In genomic region chrX:41472231-41472815, GRCh38 we compare ENCODE assay signal across 22 cellular contexts. TPM values are rescaled to one million over a fixed set of nuclear protein-coding genes. Genes with fewer than 3 reads are reported as not detected.
"Had no signal": no experiment of that assay in that cellular context is flagged by ENCODE, and none has a peak within 500 bp of the region (broad histone marks: within the 10 kb centered on the region; RNA-seq: fewer than 3 reads in every experiment).

No MANE protein-coding gene starts in this region.

- H3K4me3 ChIP-seq: breast epithelium, heart right ventricle, left lung, tibial artery had no signal

- H3K27ac ChIP-seq: breast epithelium, heart right ventricle, left lung, tibial artery had no signal

- H3K27me3 ChIP-seq: left lung, tibial artery had no signal

- H3K27me3 Mint-ChIP-seq: activated naive CD8-positive, alpha-beta T cell treated with anti-CD3 and anti-CD28 coated beads, Interleukin-2, amount 10 ng/mL, durations not matched to agents 7 days and 5 days had no signal

- H3K27ac Mint-ChIP-seq: activated CD8-positive, alpha-beta T cell treated with anti-CD3 and anti-CD28 coated beads, Interleukin-2, amount 10 ng/mL, durations not matched to agents 7 days and 5 days; activated naive CD8-positive, alpha-beta T cell treated with anti-CD3 and anti-CD28 coated beads, Interleukin-2, amount 10 ng/mL, durations not matched to agents 7 days and 5 days; activated T-helper 1 cell treated with anti-CD3 and anti-CD28 coated beads, Interleukin-12 subunit alpha, Interleukin-12 subunit beta, Interleukin-2, Interleukin-4 antibody, amounts not matched to agents 30 ng/mL and 10 ng/mL and 1 ng/mL, durations not matched to agents 14 hours and 24 hours and 36 hours; natural killer cell treated with Interleukin-12 subunit alpha and Interleukin-12 subunit beta and Interleukin-15 and Interleukin-18, amount 100 ng/mL, for 72 hours had no signal

- H3K9me3 Mint-ChIP-seq: activated naive CD8-positive, alpha-beta T cell treated with anti-CD3 and anti-CD28 coated beads, Interleukin-2, amount 10 ng/mL, durations not matched to agents 7 days and 5 days; activated T-helper 1 cell treated with anti-CD3 and anti-CD28 coated beads, Interleukin-12 subunit alpha, Interleukin-12 subunit beta, Interleukin-2, Interleukin-4 antibody, amounts not matched to agents 30 ng/mL and 10 ng/mL and 1 ng/mL, durations not matched to agents 14 hours and 24 hours and 36 hours; natural killer cell treated with Interleukin-12 subunit alpha and Interleukin-12 subunit beta and Interleukin-15 and Interleukin-18, amount 100 ng/mL, for 72 hours; WTC11 had no signal

- H3K4me1 Mint-ChIP-seq: activated naive CD8-positive, alpha-beta T cell treated with anti-CD3 and anti-CD28 coated beads, Interleukin-2, amount 10 ng/mL, durations not matched to agents 7 days and 5 days had no signal

- H3K36me3 ChIP-seq: breast epithelium, heart right ventricle, left lung, tibial artery had no signal

- DNase-seq: activated CD4-positive, alpha-beta T cell treated with anti-CD3 and anti-CD28 coated beads for 48 hours; activated CD8-positive, alpha-beta memory T cell treated with anti-CD3 and anti-CD28 coated beads, Interleukin-2, amount 50 U/mL, for 4 hours; activated CD8-positive, alpha-beta T cell treated with anti-CD3 and anti-CD28 coated beads, Interleukin-2, amount 10 ng/mL, durations not matched to agents 7 days and 5 days; activated naive CD8-positive, alpha-beta T cell treated with anti-CD3 and anti-CD28 coated beads, Interleukin-2, amount 10 ng/mL, durations not matched to agents 7 days and 5 days; heart right ventricle; left lung; mammary epithelial cell; nucleus accumbens; right cardiac atrium; stimulated activated CD4-positive, alpha-beta T cell treated with anti-CD3 and anti-CD28 coated beads, Interleukin-4, amount 100 ng/mL, for 24 hours; stimulated activated naive CD4-positive, alpha-beta T cell; tibial artery had no signal

- H3K9me3 ChIP-seq: breast epithelium, heart right ventricle, left lung, tibial artery had no signal

- H3K4me3 Mint-ChIP-seq: activated CD8-positive, alpha-beta T cell treated with anti-CD3 and anti-CD28 coated beads, Interleukin-2, amount 10 ng/mL, durations not matched to agents 7 days and 5 days; activated naive CD8-positive, alpha-beta T cell treated with anti-CD3 and anti-CD28 coated beads, Interleukin-2, amount 10 ng/mL, durations not matched to agents 7 days and 5 days; activated T-helper 1 cell treated with anti-CD3 and anti-CD28 coated beads, Interleukin-12 subunit alpha, Interleukin-12 subunit beta, Interleukin-2, Interleukin-4 antibody, amounts not matched to agents 30 ng/mL and 10 ng/mL and 1 ng/mL, durations not matched to agents 14 hours and 24 hours and 36 hours; natural killer cell treated with Interleukin-12 subunit alpha and Interleukin-12 subunit beta and Interleukin-15 and Interleukin-18, amount 100 ng/mL, for 72 hours; WTC11 had no signal

- H3K36me3 Mint-ChIP-seq: activated naive CD8-positive, alpha-beta T cell treated with anti-CD3 and anti-CD28 coated beads, Interleukin-2, amount 10 ng/mL, durations not matched to agents 7 days and 5 days; natural killer cell treated with Interleukin-12 subunit alpha and Interleukin-12 subunit beta and Interleukin-15 and Interleukin-18, amount 100 ng/mL, for 72 hours; WTC11 had no signal

- ATAC-seq: activated CD8-positive, alpha-beta T cell treated with anti-CD3 and anti-CD28 coated beads, Interleukin-2, amount 10 ng/mL, durations not matched to agents 7 days and 5 days; heart right ventricle; left lung; natural killer cell treated with Interleukin-12 subunit alpha and Interleukin-12 subunit beta and Interleukin-15 and Interleukin-18, amount 100 ng/mL, for 72 hours; right cardiac atrium; WTC11 had no signal

- H3K4me1 ChIP-seq: breast epithelium, left lung had no signal

RNA-seq across cellular contexts. Expression of gene NYX, which starts 25.2 kb away (rescaled TPM):
- total RNA-seq: activated CD8-positive, alpha-beta T cell treated with anti-CD3 and anti-CD28 coated beads, Interleukin-2, amount 10 ng/mL, durations not matched to agents 7 days and 5 days; activated naive CD8-positive, alpha-beta T cell treated with anti-CD3 and anti-CD28 coated beads, Interleukin-2, amount 10 ng/mL, durations not matched to agents 7 days and 5 days; activated T-helper 1 cell treated with anti-CD3 and anti-CD28 coated beads, Interleukin-12 subunit alpha, Interleukin-12 subunit beta, Interleukin-2, Interleukin-4 antibody, amounts not matched to agents 30 ng/mL and 10 ng/mL and 1 ng/mL, durations not matched to agents 14 hours and 24 hours and 36 hours; breast epithelium; cerebellum; dermis blood vessel endothelial cell; frontal cortex; heart right ventricle; left lung; mammary epithelial cell; natural killer cell treated with Interleukin-12 subunit alpha and Interleukin-12 subunit beta and Interleukin-15 and Interleukin-18, amount 100 ng/mL, for 72 hours; posterior vena cava; right cardiac atrium; subcutaneous adipose tissue; T-helper 2 cell treated with Interferon-gamma antibody and Interleukin-4, amounts not matched to agents 100 ng/mL and 5 ng/mL, for 36 hours had no signal
- polyA plus RNA-seq: heart right ventricle, mammary epithelial cell, right cardiac atrium had no signal
